Comparison of ENCODE assay signal across 1 cellular context in the genomic region with DNA sequence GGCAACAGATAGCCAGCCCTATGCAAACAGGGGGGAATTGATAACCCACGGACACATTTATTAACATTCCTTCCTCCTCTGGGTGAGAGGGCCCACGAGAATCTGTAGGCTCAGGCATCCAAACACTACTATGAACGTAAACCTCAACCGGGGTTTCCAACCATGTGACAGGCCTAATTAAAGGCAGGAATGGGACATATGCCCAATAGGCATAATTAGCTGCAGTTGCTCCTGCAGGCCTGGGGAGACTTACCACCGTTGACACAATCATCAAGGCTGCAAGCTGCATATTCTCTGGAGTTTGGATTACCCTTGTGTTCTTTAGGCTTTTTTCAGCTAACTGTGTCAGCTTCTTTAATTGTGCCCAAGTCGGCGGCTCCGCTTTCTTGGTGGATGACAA.
TF ChIP-seq lines count a peak whose summit lies in the region.

No MANE protein-coding gene starts in this region.

TF ChIP-seq in H1, 55 proteins besides CTCF, POLR2A, EP300 and RAD21:
- TF ChIP-seq CBX8 (IDR thresholded peaks at IDR 0.05; ENCODE audit: borderline replicate concordance, low read depth, low read length) (no peak), SIN3A (conservative IDR thresholded peaks at IDR 0.05 in 1 of 2, IDR thresholded peaks at IDR 0.05 in 1 of 2; ENCODE audit: low read depth in 1 of 2, low read length in 2 of 2) (no peak), ZNF274 (IDR thresholded peaks at IDR 0.05; ENCODE audit: borderline replicate concordance, extremely low read depth, low read length) (no peak), CEBPB (IDR thresholded peaks at IDR 0.05; ENCODE audit: low read depth, low read length) (no peak), KDM1A (IDR thresholded peaks at IDR 0.05; ENCODE audit: borderline replicate concordance, low read length) (no peak), BRCA1 (IDR thresholded peaks at IDR 0.05; ENCODE audit: low read depth, low read length) (no peak), CBX5 (IDR thresholded peaks at IDR 0.05; ENCODE audit: low read depth, low read length) (no peak), GTF2F1 (IDR thresholded peaks at IDR 0.05; ENCODE audit: borderline replicate concordance, low read depth, low read length) (no peak), RFX5 (IDR thresholded peaks at IDR 0.05; ENCODE audit: borderline replicate concordance, low read depth, low read length) (no peak), CHD1 (IDR thresholded peaks at IDR 0.05; ENCODE audit: low read depth, low read length) (no peak), SP4 (IDR thresholded peaks at IDR 0.05; ENCODE audit: low read length) (no peak), KDM5A (IDR thresholded peaks at IDR 0.05; ENCODE audit: low read length) (no peak), EGR1 (IDR thresholded peaks at IDR 0.05; ENCODE audit: borderline replicate concordance, low read depth, low read length) (no peak)
- TF ChIP-seq, protein P1, sequence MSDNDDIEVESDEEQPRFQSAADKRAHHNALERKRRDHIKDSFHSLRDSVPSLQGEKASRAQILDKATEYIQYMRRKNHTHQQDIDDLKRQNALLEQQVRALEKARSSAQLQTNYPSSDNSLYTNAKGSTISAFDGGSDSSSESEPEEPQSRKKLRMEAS (IDR thresholded peaks at IDR 0.05) = no peak
